ENCODE assay signal across 7 cellular contexts in the genomic region with DNA sequence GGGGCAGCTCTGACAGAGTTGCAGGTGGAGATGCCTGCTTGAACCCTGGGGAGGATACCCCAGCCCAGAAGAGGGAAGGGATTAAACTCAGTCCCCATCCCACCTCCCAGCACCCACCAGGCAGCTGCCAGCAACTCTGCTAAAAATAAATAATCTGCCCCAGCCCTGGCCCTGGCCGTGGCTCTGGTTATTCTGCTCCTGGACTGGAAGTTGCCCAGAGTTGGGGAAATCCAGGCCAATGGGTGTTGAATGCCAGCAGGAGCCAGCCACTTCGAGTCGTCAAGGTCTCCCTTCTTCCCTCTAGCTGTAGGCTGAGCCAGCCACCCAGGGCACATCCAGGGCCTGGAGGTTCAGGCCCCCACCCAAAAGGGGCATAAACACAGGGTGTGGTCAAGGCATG. TPM values are rescaled to one million over a fixed set of nuclear protein-coding genes. Genes with fewer than 3 reads are reported as not detected.
DNase-seq lines count a peak whose midpoint lies in the region; ATAC-seq and TF ChIP-seq lines count a peak whose summit lies in the region.

No MANE protein-coding gene starts in this region.

- no peak for ATAC-seq in IMR-90 (ENCODE audit: low read depth)
- peak; percentile 57 for ATAC-seq in left lobe of liver

- 40% methylated on average over 1 of the region's 3 CpGs; no CpG with 5 or more reads in 1 of the 2 experiments for WGBS in IMR-90 (ENCODE audit: extremely low coverage in 2 of 2, insufficient read length in 1 of 2), 2 experiments
- WGBS in suprapubic skin, result 42% methylated on average over 3 of the region's 3 CpGs

- TF ChIP-seq CTCF in IMR-90 (conservative IDR thresholded peaks at IDR 0.05; ENCODE audit: low read depth, low read length) (no peak), suprapubic skin (IDR thresholded peaks at IDR 0.05) (no peak)

- no peak for TF ChIP-seq EP300 in suprapubic skin (IDR thresholded peaks at IDR 0.05)

- peak overlapping the region; percentile 63 for H2AK5ac ChIP-seq in IMR-90 (ENCODE audit: low read depth, low read length)

- POLR2A ChIA-PET in IMR-90 (lab: Charles Lee; ENCODE audit: unreplicated experiment), result interaction anchor here (0.6 kb wide), 1 partner anchor 237 kb away, joined by 5 read pairs; no protein-coding TSS in a partner anchor

- H3K9me3 ChIP-seq in IMR-90 (ENCODE audit: control insufficient read depth, insufficient read depth, low read length) (no peaks in the 10 kb centered on the region), suprapubic skin (no peaks in the 10 kb centered on the region)

- no peak overlapping the region for H3K4me2 ChIP-seq in IMR-90 (ENCODE audit: low read depth, low read length)

- H3K27me3 ChIP-seq in IMR-90 (ENCODE audit: control insufficient read depth, insufficient read depth, low read length) (peaks cover 6% of the 10 kb centered on the region; the same call in 1 of the 2 replicates), suprapubic skin (peaks cover 28% of the 10 kb centered on the region)

- H4K20me1 ChIP-seq in IMR-90 (ENCODE audit: insufficient read depth, low read length), result 0 out of 2 replicates have a peak, but pooled peaks cover 4% of the 10 kb centered on the region

- peaks cover 26% of the 10 kb centered on the region for H3K9me1 ChIP-seq in IMR-90 (ENCODE audit: insufficient read depth, low read length)

- no peak overlapping the region for H3K56ac ChIP-seq in IMR-90 (ENCODE audit: extremely low read depth, insufficient read depth, low read length)

- H3K4me1 ChIP-seq in IMR-90 (ENCODE audit: control insufficient read depth, insufficient read depth, low read length) (peaks cover 27% of the 10 kb centered on the region), suprapubic skin (peaks cover 41% of the 10 kb centered on the region)

- no peak overlapping the region for H3K23ac ChIP-seq in IMR-90 (ENCODE audit: low read depth, low read length)

- H3K18ac ChIP-seq in IMR-90 (ENCODE audit: low read depth, low read length), result peak overlapping the region; percentile 21; the same call in 1 of the 2 replicates

- H3K79me1 ChIP-seq in IMR-90 (ENCODE audit: low read depth in 1 of 2, low read length in 2 of 2), result no peaks in the 10 kb centered on the region

- H2AFZ ChIP-seq in IMR-90 (replicated peaks; ENCODE audit: low read length, poor library complexity), result no peak overlapping the region

- peak overlapping the region; percentile 45 for H2AK9ac ChIP-seq in IMR-90 (replicated peaks; ENCODE audit: low read depth, low read length, poor library complexity)

- H3K4me3 ChIP-seq in IMR-90 (ENCODE audit: insufficient read depth, low read depth, low read length) (no peak overlapping the region), suprapubic skin (peak overlapping the region; percentile 51)

- no peak overlapping the region for H4K8ac ChIP-seq in IMR-90 (ENCODE audit: low read depth in 2 of 2, low read length in 2 of 2)

- no peak overlapping the region for H3K14ac ChIP-seq in IMR-90 (replicated peaks; ENCODE audit: low read depth, low read length)

- peak overlapping the region; percentile 28; the same call in 1 of the 2 replicates for H4K5ac ChIP-seq in IMR-90 (ENCODE audit: low read depth, low read length)

- DNase-seq in IMR-90 (no peak), caudate nucleus (lab: John Stamatoyannopoulos, UW) (peak in 23 of 61 donors; percentile 9 to 77 (median 25)), left lobe of liver (ENCODE audit: low spot score) (no peak), suprapubic skin (ENCODE audit: low spot score in 2 of 2) (no peak), dedifferentiated amniotic fluid mesenchymal stem cell (ENCODE audit: extremely low spot score) (no peak), NK-92 (lab: John Stamatoyannopoulos, UW; ENCODE audit: unreplicated experiment) (no peak), NCI-H1417 treated with DMSO at 0.1 percent for 48 hours (lab: John Stamatoyannopoulos, UW) (no peak)

- H2BK5ac ChIP-seq in IMR-90 (ENCODE audit: low read depth, low read length, poor library complexity, severe bottlenecking), result peak overlapping the region; percentile 54

- H4K91ac ChIP-seq in IMR-90 (ENCODE audit: insufficient read depth, low read depth, low read length), result no peak overlapping the region; the same call in 1 of the 2 replicates

- H3K9ac ChIP-seq in IMR-90 (ENCODE audit: low read depth, low read length), result no peak overlapping the region

- H3K4ac ChIP-seq in IMR-90 (ENCODE audit: low read depth, low read length), result 0 out of 2 replicates have a peak overlapping the region, but pooled peaks have one; percentile 67

- peak overlapping the region; percentile 46; the same call in 1 of the 2 replicates for H2BK120ac ChIP-seq in IMR-90 (ENCODE audit: low read depth, low read length)

- CTCF ChIA-PET in IMR-90 (lab: Yijun Ruan, JAX), result interaction anchor here (1.1 to 1.4 kb wide), 2 partner anchors 31 to 96 kb away, joined by 3 to 4 read pairs; a partner anchor contains a TSS

- BruUV-seq in IMR-90 (replicated peaks; lab: Mats Ljungman, UMichigan), result no TSS peak

- intact Hi-C loops in IMR-90 (cut with micrococcal nuclease), result no loop called here

- TF ChIP-seq POLR2A in IMR-90 (IDR thresholded peaks at IDR 0.05; ENCODE audit: low read depth, low read length), result no peak
- TF ChIP-seq POLR2A in suprapubic skin (IDR thresholded peaks at IDR 0.05), result no peak

- H3K36me3 ChIP-seq in IMR-90 (ENCODE audit: control insufficient read depth, insufficient read depth, low read length) (no peaks in the 10 kb centered on the region), suprapubic skin (no peaks in the 10 kb centered on the region)

- H3K27ac ChIP-seq in IMR-90 (ENCODE audit: insufficient read depth, low read length) (no peak overlapping the region), caudate nucleus (ENCODE audit: low read depth, low read length) (peak overlapping the region; percentile 59), suprapubic skin (peak overlapping the region; percentile 18)

- peak overlapping the region; percentile 15; the same call in 1 of the 3 replicates for H2BK15ac ChIP-seq in IMR-90 (ENCODE audit: low read depth, low read length)

- in situ Hi-C loops in IMR-90 (cut with MboI; ENCODE audit: low sequenced_read_pairs), result no loop called here

- dilution Hi-C loops in IMR-90 (cut with HindIII; ENCODE audit: low sequenced_read_pairs, unreplicated experiment), result no loop called here

- H2BK20ac ChIP-seq in IMR-90 (ENCODE audit: low read depth, low read length), result peak overlapping the region; percentile 4; the same call in 1 of the 2 replicates

- no peak for TF ChIP-seq RAD21 in IMR-90 (IDR thresholded peaks at IDR 0.05; ENCODE audit: low read length)

TF ChIP-seq in IMR-90, 13 proteins besides CTCF, POLR2A, EP300 and RAD21 (continues in another document):
- TF ChIP-seq, protein P1, sequence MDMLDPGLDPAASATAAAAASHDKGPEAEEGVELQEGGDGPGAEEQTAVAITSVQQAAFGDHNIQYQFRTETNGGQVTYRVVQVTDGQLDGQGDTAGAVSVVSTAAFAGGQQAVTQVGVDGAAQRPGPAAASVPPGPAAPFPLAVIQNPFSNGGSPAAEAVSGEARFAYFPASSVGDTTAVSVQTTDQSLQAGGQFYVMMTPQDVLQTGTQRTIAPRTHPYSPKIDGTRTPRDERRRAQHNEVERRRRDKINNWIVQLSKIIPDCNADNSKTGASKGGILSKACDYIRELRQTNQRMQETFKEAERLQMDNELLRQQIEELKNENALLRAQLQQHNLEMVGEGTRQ (IDR thresholded peaks at IDR 0.05; ENCODE audit: low read depth, low read length), result no peak
- TF ChIP-seq MAFK (IDR thresholded peaks at IDR 0.05; ENCODE audit: low read depth, low read length) (no peak), NFE2L2 (IDR thresholded peaks at IDR 0.05; ENCODE audit: low read depth, low read length) (no peak), CHD1 (IDR thresholded peaks at IDR 0.05; ENCODE audit: low read depth, low read length) (no peak), RFX5 (IDR thresholded peaks at IDR 0.05; ENCODE audit: low read depth, low read length) (no peak), BHLHE40 (IDR thresholded peaks at IDR 0.05; ENCODE audit: low read depth, low read length) (no peak), FOS (IDR thresholded peaks at IDR 0.05; ENCODE audit: low read depth, low read length) (no peak), RCOR1 (IDR thresholded peaks at IDR 0.05; ENCODE audit: insufficient replicate concordance, low read length) (no peak)

RNA-seq across cellular contexts. Expression of a gene that starts 0.8 kb away (rescaled TPM):
- total RNA-seq in IMR-90 (2012; rRNA removed) (1.3 and 1.4 TPM in 2 replicates), left lobe of liver (0.98 TPM), suprapubic skin (10 to 100 TPM in 1 of 4 donors, 1 to 10 TPM in 3; 1.5 to 12.1 (median 4.6) TPM)
- 2.1 and 2.9 TPM in 2 replicates for polyA plus RNA-seq in IMR-90 (2012; rRNA removed)
- polyA plus RNA-seq in IMR-90 (2012; cell fraction: cytosol; rRNA removed), result 1.3 and 11.2 TPM in 2 replicates
- 25.0 and 37.4 TPM in 2 replicates for polyA plus RNA-seq in IMR-90 (2012; cell fraction: nucleus; rRNA removed; ENCODE audit: low replicate concordance)

RNA-seq across cellular contexts. Expression of a gene that starts 7.5 kb away (rescaled TPM):
- total RNA-seq in IMR-90 (2012; rRNA removed) (not detected in 2 replicates), left lobe of liver (not detected), suprapubic skin (under 1 TPM in 1 of 4 donors, not detected in 3; 0.45 TPM)
- polyA plus RNA-seq in IMR-90 (2012; rRNA removed), result not detected in 2 replicates
- polyA plus RNA-seq in IMR-90 (2012; cell fraction: cytosol; rRNA removed), result not detected in 2 replicates
- not detected in 2 replicates for polyA plus RNA-seq in IMR-90 (2012; cell fraction: nucleus; rRNA removed; ENCODE audit: low replicate concordance)

RNA-seq across cellular contexts. Expression of a gene that starts 8.0 kb away (rescaled TPM):
- total RNA-seq in IMR-90 (2012; rRNA removed), result 148 and 168 TPM in 2 replicates
- 234 and 283 TPM in 2 replicates for polyA plus RNA-seq in IMR-90 (2012; rRNA removed)
- polyA plus RNA-seq in IMR-90 (2012; cell fraction: cytosol; rRNA removed), result 232 and 454 TPM in 2 replicates
- polyA plus RNA-seq in IMR-90 (2012; cell fraction: nucleus; rRNA removed; ENCODE audit: low replicate concordance), result 113 and 168 TPM in 2 replicates
- 42.6 TPM for total RNA-seq in left lobe of liver
- total RNA-seq in suprapubic skin, result 10 to 100 TPM; 34.4 to 69.0 (median 45.0) TPM

RNA-seq across cellular contexts. Expression of a gene that starts 9.1 kb away (rescaled TPM):
- total RNA-seq in IMR-90 (2012; rRNA removed) (11.9 and 15.1 TPM in 2 replicates), left lobe of liver (286 TPM), suprapubic skin (10 to 100 TPM; 33.6 to 56.0 (median 42.3) TPM)
- 23.2 and 24.2 TPM in 2 replicates for polyA plus RNA-seq in IMR-90 (2012; rRNA removed)
- 15.5 and 21.1 TPM in 2 replicates for polyA plus RNA-seq in IMR-90 (2012; cell fraction: cytosol; rRNA removed)
- polyA plus RNA-seq in IMR-90 (2012; cell fraction: nucleus; rRNA removed; ENCODE audit: low replicate concordance), result 45.3 and 69.6 TPM in 2 replicates

RNA-seq across cellular contexts. Expression of a gene that starts 34.9 kb away (rescaled TPM):
- total RNA-seq in IMR-90 (2012; rRNA removed) (under 0.01 TPM in 1 of 2 replicates, not detected in the other), left lobe of liver (80.3 TPM), suprapubic skin (1 to 10 TPM in 3 of 4 donors, not detected in 1; 1.4 to 2.2 (median 1.5) TPM)
- 0.03 and 0.06 TPM in 2 replicates for polyA plus RNA-seq in IMR-90 (2012; rRNA removed)
- polyA plus RNA-seq in IMR-90 (2012; cell fraction: cytosol; rRNA removed), result 0.03 TPM in 1 of 2 replicates, not detected in the other
- 1.8 and 1.9 TPM in 2 replicates for polyA plus RNA-seq in IMR-90 (2012; cell fraction: nucleus; rRNA removed; ENCODE audit: low replicate concordance)
